Comparison of ENCODE assay signal across 8 cellular contexts in the genomic region with DNA sequence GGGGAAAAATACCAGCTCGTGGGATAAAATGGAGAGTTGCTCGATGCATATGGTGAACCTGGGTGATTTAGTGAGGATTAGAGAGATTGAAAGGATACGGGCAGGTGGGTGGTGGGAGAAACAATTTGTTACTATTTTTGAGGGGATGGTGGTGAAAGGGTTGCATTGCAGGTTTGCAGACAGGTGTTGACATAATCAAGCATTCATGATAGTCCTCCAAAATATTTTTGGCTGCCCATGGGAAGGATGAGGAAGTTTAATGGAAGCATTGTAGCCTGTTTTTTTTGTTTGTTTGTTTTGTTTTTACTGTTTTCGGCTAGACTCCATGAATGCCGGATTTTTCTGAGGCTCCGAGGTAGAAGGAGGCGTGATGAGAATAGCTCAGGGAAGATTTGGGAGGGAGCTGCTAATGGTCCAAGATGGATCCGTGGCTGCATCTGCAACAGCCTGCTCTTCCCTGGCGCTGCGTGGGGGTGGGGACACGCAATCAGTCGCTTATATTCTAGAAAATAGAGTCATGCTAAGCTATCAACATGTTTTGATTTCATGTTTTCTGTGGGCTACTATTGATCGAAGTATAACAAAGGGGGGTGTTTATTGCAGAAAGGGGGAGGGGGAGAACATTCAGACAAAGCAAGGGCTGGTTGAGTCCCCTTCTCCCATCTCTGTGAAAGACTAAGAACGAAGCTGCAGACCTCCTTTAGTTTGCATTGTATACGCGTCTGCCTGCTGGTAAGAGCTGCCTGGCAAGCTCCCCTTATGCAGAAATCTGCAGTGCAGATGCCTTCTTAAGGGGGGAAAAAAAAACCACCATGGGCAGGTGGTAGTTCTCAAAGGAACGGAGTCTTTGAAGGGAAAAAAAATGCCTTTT. TPM values are rescaled to one million over a fixed set of nuclear protein-coding genes. Genes with fewer than 3 reads are reported as not detected.
DNase-seq lines count a peak whose midpoint lies in the region; ATAC-seq, FAIRE-seq and TF ChIP-seq lines count a peak whose summit lies in the region.

No MANE protein-coding gene starts in this region.

- DNase-seq in BE2C (peak; percentile 14), NCI-H1694 treated with DMSO at 0.1 percent for 48 hours (lab: John Stamatoyannopoulos, UW) (peak; percentile 52), heart left ventricle (peak in 3 of 5 donors; percentile 26 to 52 (median 32)), pancreas (peak in 2 of 6 donors; percentile 35 to 38), NCI-H1436 (lab: John Stamatoyannopoulos, UW) (no peak)
- peak; percentile 20 for DNase-seq in activated naive CD4-positive, alpha-beta T cell treated with anti-CD3 and anti-CD28 coated beads, Interleukin-2, amount 50 U/mL, for 16 hours

- H3K4me3 ChIP-seq in BE2C (ENCODE audit: low read depth, low read length) = peak overlapping the region; percentile 83
- peak overlapping the region; percentile 40 to 98 (median 89) for H3K4me3 ChIP-seq in heart left ventricle
- H3K4me3 ChIP-seq in pancreas = peak overlapping the region; percentile 42 to 86 (median 68)

- no peak for TF ChIP-seq POLR2A in heart left ventricle (IDR thresholded peaks at IDR 0.05)

- H3K9me3 ChIP-seq in BE2C (no peaks in the 10 kb centered on the region), heart left ventricle (no peaks in the 10 kb centered on the region), pancreas (no peaks in the 10 kb centered on the region)

- ATAC-seq in GM19438 (IDR thresholded peaks at IDR 0.05; ENCODE audit: low read depth, unreplicated experiment) = peak; percentile 8
- ATAC-seq in heart left ventricle = peak in 1 of 4 donors; percentile 38
- ATAC-seq in pancreas = peak; percentile 15 to 37 (median 32)
- ATAC-seq in GM21367 (IDR thresholded peaks at IDR 0.05; ENCODE audit: unreplicated experiment) = no peak

- H3K4me1 ChIP-seq in BE2C (no peaks in the 10 kb centered on the region), heart left ventricle (peaks cover 0 to 50% (median 23%) of the 10 kb centered on the region in 12 donors), pancreas (peaks cover 12 to 13% (median 12%) of the 10 kb centered on the region in 3 donors)

- peak overlapping the region in 11 of 12 donors; percentile 80 to 98 (median 95) for H3K27ac ChIP-seq in heart left ventricle
- peak overlapping the region; percentile 86 to 96 (median 92) for H3K27ac ChIP-seq in pancreas

- FAIRE-seq in pancreas (lab: Jason Lieb, UNC) = no peak

- 1 to 2% (median 2%) methylated on average over 17 of the region's 17 CpGs for WGBS in heart left ventricle, 4 donors
- WGBS in pancreas, 2 donors = 1% methylated on average over 17 of the region's 17 CpGs

- H3K36me3 ChIP-seq in BE2C (no peaks in the 10 kb centered on the region), heart left ventricle (no peaks in the 10 kb centered on the region), pancreas (no peaks in the 10 kb centered on the region)

- intact Hi-C loops in heart left ventricle (cut with DNase I) = loop anchor here in 4 of 10 donors (5.0 to 10.0 kb wide), 2 partner anchors 53 to 55 kb away; no protein-coding TSS in a partner anchor
- intact Hi-C loops in pancreas (cut with DNase I) = no loop called here

- TF ChIP-seq CTCF in BE2C (IDR thresholded peaks at IDR 0.05; ENCODE audit: low read depth, low read length) (no peak), heart left ventricle (IDR thresholded peaks at IDR 0.05) (peak in 1 of 12 donors; percentile 23), pancreas (IDR thresholded peaks at IDR 0.05) (peak in 1 of 4 donors; percentile 16)

- no peaks in the 10 kb centered on the region for H3K27me3 ChIP-seq in BE2C
- no peaks in the 10 kb centered on the region for H3K27me3 ChIP-seq in heart left ventricle
- no peaks in the 10 kb centered on the region for H3K27me3 ChIP-seq in pancreas

RNA-seq across cellular contexts. Expression of a gene that starts 1.0 kb away (rescaled TPM):
- 120 TPM for polyA plus RNA-seq in BE2C (2012; ENCODE audit: insufficient read depth, insufficient read length, low read depth)
- total RNA-seq in heart left ventricle (10 to 100 TPM; 36.2 to 82.9 (median 72.2) TPM), pancreas (10 to 100 TPM; 51.2 to 74.9 (median 63.9) TPM)
- polyA plus RNA-seq in heart left ventricle (10 to 100 TPM; 31.2 to 65.9 TPM), pancreas (10 to 100 TPM; 40.2 to 79.6 TPM)

RNA-seq across cellular contexts. Expression of a gene that starts 11.1 kb away (rescaled TPM):
- polyA plus RNA-seq in BE2C (2012; ENCODE audit: insufficient read depth, insufficient read length, low read depth) = 1.7 TPM
- total RNA-seq in heart left ventricle = 10 to 100 TPM; 10.4 to 30.4 (median 13.8) TPM
- polyA plus RNA-seq in heart left ventricle = 1 to 10 TPM; 4.7 to 7.5 TPM
- total RNA-seq in pancreas = 10 to 100 TPM; 23.5 to 40.7 (median 29.4) TPM
- polyA plus RNA-seq in pancreas = 1 to 10 TPM; 6.1 to 6.9 TPM
